Comparison of ENCODE assay signal across 14 cellular contexts in the genomic region with DNA sequence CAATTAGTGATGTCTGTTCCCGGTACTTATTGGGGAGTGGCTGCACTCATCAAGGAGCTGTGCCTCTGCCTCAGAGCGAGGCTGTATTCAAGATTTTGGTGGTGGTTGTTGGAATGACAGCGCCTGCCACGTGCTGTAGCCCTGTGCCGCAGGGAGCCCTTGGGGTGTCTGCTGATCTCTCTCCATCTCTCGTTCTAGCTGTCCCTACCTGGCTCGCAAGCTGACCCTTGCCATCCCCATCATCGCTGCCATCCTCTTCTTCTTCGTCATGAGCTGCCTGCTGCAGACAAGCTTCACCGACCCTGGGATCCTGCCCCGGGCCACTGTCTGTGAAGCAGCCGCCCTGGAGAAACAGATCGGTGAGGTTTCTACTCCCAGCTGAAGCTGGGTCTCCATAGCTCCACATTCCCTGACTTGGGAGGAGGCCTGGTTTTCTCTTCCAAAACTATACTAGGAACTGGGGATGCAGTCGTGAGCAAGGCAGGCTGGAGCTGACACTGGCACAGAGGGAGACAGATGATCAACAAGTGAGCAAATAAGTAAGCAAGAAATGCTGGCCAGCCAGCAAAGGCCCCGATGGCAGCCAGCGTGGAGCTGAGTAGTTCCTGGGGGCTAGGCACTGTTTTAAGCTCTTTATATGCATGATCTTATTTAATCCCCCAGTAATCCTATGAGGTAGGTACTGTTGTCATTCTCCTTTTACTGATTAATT. TPM values are rescaled to one million over a fixed set of nuclear protein-coding genes. Genes with fewer than 3 reads are reported as not detected.
DNase-seq lines count a peak whose midpoint lies in the region; FAIRE-seq and TF ChIP-seq lines count a peak whose summit lies in the region.
"Had no signal": no experiment of that assay in that cellular context is flagged by ENCODE, and none has a peak within 500 bp of the region (broad histone marks: within the 10 kb centered on the region; RNA-seq: fewer than 3 reads in every experiment).

No MANE protein-coding gene starts in this region.

- H3K4me1 Mint-ChIP-seq in T-helper 2 cell treated with Interferon-gamma antibody and Interleukin-4, amounts not matched to agents 5 μg/mL and 100 μg/mL, for 36 hours (ENCODE audit: low read depth): peaks cover 65% of the 10 kb centered on the region
- H3K4me1 Mint-ChIP-seq in brain: peaks cover 35% of the 10 kb centered on the region

- peak overlapping the region; percentile 86 for H3K4me3 Mint-ChIP-seq in T-helper 2 cell treated with Interferon-gamma antibody and Interleukin-4, amounts not matched to agents 5 μg/mL and 100 μg/mL, for 36 hours
- peak overlapping the region in 1 of 5 experiments; percentile 21 for H3K4me3 Mint-ChIP-seq in brain

- H3K9ac ChIP-seq in OCI-LY1 (ENCODE audit: low read length): no peak overlapping the region
- H3K9ac ChIP-seq: GM23248 had no signal

- no peak overlapping the region for H2AFZ ChIP-seq in OCI-LY1 (ENCODE audit: low read length)
- H2AFZ ChIP-seq: GM23248 had no signal

- WGBS in small intestine, 3 donors: 87 to 91% (median 91%) methylated on average over 16 of the region's 16 CpGs

- H3K4me3 ChIP-seq in OCI-LY1 (ENCODE audit: low read depth, low read length, poor library complexity, severe bottlenecking): no peak overlapping the region
- H3K4me3 ChIP-seq in small intestine (ENCODE audit: low read depth in 1 of 2, low read length in 2 of 2): no peak overlapping the region
- H3K4me3 ChIP-seq: GM23248, SJCRH30 had no signal

- TF ChIP-seq CTCF in OCI-LY1 (IDR thresholded peaks at IDR 0.05; ENCODE audit: low read length): no peak
- no peak for TF ChIP-seq CTCF in brain (conservative IDR thresholded peaks at IDR 0.05)

- H3F3A ChIP-seq in OCI-LY1 (ENCODE audit: insufficient read depth, low read length): no peaks in the 10 kb centered on the region

- no peak for DNase-seq in T-helper 2 cell treated with Interferon-gamma antibody and Interleukin-4, amounts not matched to agents 5 μg/mL and 100 μg/mL, for 36 hours (ENCODE audit: low spot score)
- DNase-seq in T-helper 2 cell (no peak), small intestine (no peak), SK-N-DZ (ENCODE audit: low spot score) (no peak), kidney tubule cell (ENCODE audit: low spot score) (no peak), NOMO-1 treated with dmso at 0.1 percent for 144 hours (lab: John Stamatoyannopoulos, UW; ENCODE audit: unreplicated experiment) (no peak)
- DNase-seq: 8988T, amniotic stem cell, NCI-H1092 treated with DMSO at 0.1 percent for 48 hours, NCI-H524 treated with DMSO at 0.1 percent for 48 hours, SJCRH30 had no signal

- H3K9me3 Mint-ChIP-seq in T-helper 2 cell treated with Interferon-gamma antibody and Interleukin-4, amounts not matched to agents 5 μg/mL and 100 μg/mL, for 36 hours: no peaks in the 10 kb centered on the region
- H3K9me3 Mint-ChIP-seq in brain: no peaks in the 10 kb centered on the region

- H3K36me3 ChIP-seq in OCI-LY1 (ENCODE audit: insufficient read depth, low read length) (peaks cover 37% of the 10 kb centered on the region; the same call in 1 of the 2 replicates), small intestine (ENCODE audit: control insufficient read depth in 2 of 2, insufficient read depth in 2 of 2, low read length in 2 of 2) (peaks cover 8 to 12% of the 10 kb centered on the region in 2 donors)

- H3K4me1 ChIP-seq in OCI-LY1 (ENCODE audit: insufficient read depth, low read length, severe bottlenecking) (peaks cover 34% of the 10 kb centered on the region), small intestine (ENCODE audit: control insufficient read depth in 2 of 2, insufficient read depth in 1 of 2, low read depth in 1 of 2, low read length in 1 of 2) (peaks cover 3 to 9% of the 10 kb centered on the region in 2 donors)

- no peaks in the 10 kb centered on the region for H3K9me3 ChIP-seq in OCI-LY1 (ENCODE audit: low read length)
- no peaks in the 10 kb centered on the region for H3K9me3 ChIP-seq in small intestine (ENCODE audit: control insufficient read depth, low read depth)
- H3K9me3 ChIP-seq: SJCRH30 had no signal

- no peak for FAIRE-seq in small intestine (lab: Jason Lieb, UNC)

- H3K27me3 ChIP-seq in OCI-LY1 (ENCODE audit: insufficient read depth, low read length) (no peaks in the 10 kb centered on the region), small intestine (ENCODE audit: control insufficient read depth in 2 of 2, insufficient read depth in 2 of 2, low read length in 2 of 2) (no peaks in the 10 kb centered on the region)
- H3K27me3 ChIP-seq: SJCRH30 had no signal

- no peak overlapping the region for H3K4me2 ChIP-seq in OCI-LY1 (ENCODE audit: low read length)

- no peaks in the 10 kb centered on the region for H3K27me3 Mint-ChIP-seq in T-helper 2 cell treated with Interferon-gamma antibody and Interleukin-4, amounts not matched to agents 5 μg/mL and 100 μg/mL, for 36 hours (ENCODE audit: low read depth)
- H3K27me3 Mint-ChIP-seq in brain: peaks cover 2% of the 10 kb centered on the region

- H3K9me2 ChIP-seq in OCI-LY1 (ENCODE audit: low read depth, low read length): no peaks in the 10 kb centered on the region

- H3K79me2 ChIP-seq in OCI-LY1 (ENCODE audit: insufficient read depth, low read length): no peaks in the 10 kb centered on the region

- H4K20me1 ChIP-seq in OCI-LY1 (ENCODE audit: insufficient read depth, low read length): no peaks in the 10 kb centered on the region

- peak overlapping the region; percentile 99 for H3K27ac Mint-ChIP-seq in T-helper 2 cell treated with Interferon-gamma antibody and Interleukin-4, amounts not matched to agents 5 μg/mL and 100 μg/mL, for 36 hours
- peak overlapping the region in 3 of 5 experiments; percentile 4 to 86 (median 65) for H3K27ac Mint-ChIP-seq in brain

- H3K36me3 Mint-ChIP-seq in T-helper 2 cell treated with Interferon-gamma antibody and Interleukin-4, amounts not matched to agents 5 μg/mL and 100 μg/mL, for 36 hours (ENCODE audit: low read depth): peaks cover 61% of the 10 kb centered on the region
- H3K36me3 Mint-ChIP-seq in brain: peaks cover 51% of the 10 kb centered on the region

- H3K27ac ChIP-seq in OCI-LY1 (ENCODE audit: low read depth, low read length, poor library complexity, severe bottlenecking): peak overlapping the region; percentile 59
- peak overlapping the region; percentile 12 to 94 for H3K27ac ChIP-seq in small intestine (ENCODE audit: low read depth in 1 of 2, low read length in 1 of 2)
- H3K27ac ChIP-seq: GM23248, SJCRH30 had no signal

RNA-seq across cellular contexts. Expression of a gene that starts 5.9 kb away (rescaled TPM):
- polyA plus RNA-seq in brain (ENCODE audit: insufficient read depth, low read depth, low replicate concordance) (30.7 TPM), small intestine (10 to 100 TPM in 1 of 3 donors, 1 to 10 TPM in 2; 7.2 to 10.5 (median 7.8) TPM)
- 22.8 and 25.8 TPM in 2 replicates for polyA plus RNA-seq in SK-N-DZ (2014; cell fraction: cytosol; rRNA removed)
- 18.4 and 19.8 TPM in 2 replicates for polyA plus RNA-seq in SK-N-DZ (2014; cell fraction: nucleus; rRNA removed)

RNA-seq across cellular contexts. Expression of a gene that starts 30.5 kb away (rescaled TPM):
- polyA plus RNA-seq in brain (ENCODE audit: insufficient read depth, low read depth, low replicate concordance) (50.6 TPM), small intestine (100 to 1,000 TPM in 2 of 3 donors, 10 to 100 TPM in 1; 67.8 to 137 (median 128) TPM)
- polyA plus RNA-seq in SK-N-DZ (2014; cell fraction: cytosol; rRNA removed): 0.81 TPM in 1 of 2 replicates, not detected in the other
- 0.12 TPM in 1 of 2 replicates, not detected in the other for polyA plus RNA-seq in SK-N-DZ (2014; cell fraction: nucleus; rRNA removed)
- polyA plus RNA-seq: GM23248 had no signal

RNA-seq across cellular contexts. Expression of a gene that starts 44.7 kb away (rescaled TPM):
- polyA plus RNA-seq in brain (ENCODE audit: insufficient read depth, low read depth, low replicate concordance) (11.9 TPM), small intestine (10 to 100 TPM in 1 of 3 donors, 1 to 10 TPM in 2; 3.4 to 12.9 (median 4.1) TPM)
- 10.4 and 13.6 TPM in 2 replicates for polyA plus RNA-seq in SK-N-DZ (2014; cell fraction: cytosol; rRNA removed)
- 5.5 and 6.5 TPM in 2 replicates for polyA plus RNA-seq in SK-N-DZ (2014; cell fraction: nucleus; rRNA removed)

RNA-seq across cellular contexts. Expression of a gene that starts 57.7 kb away (rescaled TPM):
- polyA plus RNA-seq in brain (ENCODE audit: insufficient read depth, low read depth, low replicate concordance) (25.8 TPM), small intestine (10 to 100 TPM; 13.5 to 21.9 (median 18.2) TPM)
- polyA plus RNA-seq in SK-N-DZ (2014; cell fraction: cytosol; rRNA removed): 8.6 and 11.6 TPM in 2 replicates
- polyA plus RNA-seq in SK-N-DZ (2014; cell fraction: nucleus; rRNA removed): 7.6 and 8.3 TPM in 2 replicates
